24 cellular contexts compared by ENCODE assay signal in the genomic region with DNA sequence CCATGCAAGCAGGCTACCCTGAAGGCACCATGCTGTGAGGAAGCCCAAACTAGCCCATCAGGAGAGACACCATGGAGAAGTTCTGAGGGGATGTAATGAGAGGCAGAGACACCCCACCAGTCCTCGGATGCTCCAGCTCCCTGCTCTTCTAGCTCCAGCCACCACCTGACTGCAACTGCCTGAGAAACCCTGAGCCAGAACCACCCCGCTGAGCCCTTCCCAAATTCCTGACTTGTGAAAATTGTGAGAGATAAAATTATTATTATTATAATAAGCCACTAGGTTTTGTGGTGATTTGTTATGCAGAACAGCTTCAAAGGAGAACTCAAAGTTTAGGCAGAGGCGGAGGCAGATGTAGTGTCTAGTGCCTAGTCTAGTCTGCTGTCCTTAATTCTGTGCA.
DNase-seq lines count a peak whose midpoint lies in the region; ATAC-seq and TF ChIP-seq lines count a peak whose summit lies in the region.
"Had no signal": no experiment of that assay in that cellular context is flagged by ENCODE, and none has a peak within 500 bp of the region (broad histone marks: within the 10 kb centered on the region; RNA-seq: fewer than 3 reads in every experiment).

No MANE protein-coding gene starts in this region.

- H2AK9ac ChIP-seq in IMR-90 (replicated peaks; ENCODE audit: low read depth, low read length, poor library complexity), result no peak overlapping the region

- H4K8ac ChIP-seq in IMR-90 (ENCODE audit: low read depth in 2 of 2, low read length in 2 of 2), result peak overlapping the region; percentile 11 to 88; a peak in 2 of 4 replicates
- no peak overlapping the region for H4K8ac ChIP-seq in mesenchymal stem cell (ENCODE audit: low read length)

- H3K27ac ChIP-seq in GM23338 (ENCODE audit: low read depth), result no peak overlapping the region
- H3K27ac ChIP-seq in IMR-90 (ENCODE audit: insufficient read depth, low read length), result no peak overlapping the region
- H3K27ac ChIP-seq in mesenchymal stem cell (ENCODE audit: low read length, poor library complexity, severe bottlenecking), result peak overlapping the region; percentile 49
- H3K27ac ChIP-seq in brain microvascular endothelial cell, result no peak overlapping the region
- H3K27ac ChIP-seq: A549; BLaER1 treated with 17β-estradiol and CSF1 and Interleukin-3, amounts not matched to agents 10 nM and 100 nM; GM23248 had no signal

- H3K4me1 ChIP-seq in GM23338 (ENCODE audit: insufficient read depth) (peaks cover 12% of the 10 kb centered on the region; the same call in 1 of the 2 replicates), IMR-90 (ENCODE audit: control insufficient read depth, insufficient read depth, low read length) (peaks cover 26% of the 10 kb centered on the region), mesenchymal stem cell (ENCODE audit: control insufficient read depth, insufficient read depth, low read depth, low read length) (peaks cover 11% of the 10 kb centered on the region)
- H3K4me1 ChIP-seq: BE2C had no signal

- no peak overlapping the region for H3K4me3 Mint-ChIP-seq in GM23338
- H3K4me3 Mint-ChIP-seq in activated CD4-positive, alpha-beta memory T cell treated with anti-CD3 and anti-CD28 coated beads for 36 hours, result no peak overlapping the region
- H3K4me3 Mint-ChIP-seq: CD14-positive monocyte; CD4-positive, alpha-beta T cell; CD8-positive, alpha-beta memory T cell; H9; HFFc6 had no signal

- peak overlapping the region; percentile 94 for H3K4ac ChIP-seq in IMR-90 (ENCODE audit: low read depth, low read length)
- H3K4ac ChIP-seq in mesenchymal stem cell (ENCODE audit: low read depth in 1 of 2, low read length in 2 of 2), result peak overlapping the region; percentile 70 to 95

- H3K36me3 Mint-ChIP-seq in GM23338 (ENCODE audit: low read depth), result no peaks in the 10 kb centered on the region
- H3K36me3 Mint-ChIP-seq in activated CD4-positive, alpha-beta memory T cell treated with anti-CD3 and anti-CD28 coated beads for 36 hours, result no peaks in the 10 kb centered on the region
- H3K36me3 Mint-ChIP-seq: CD14-positive monocyte; CD8-positive, alpha-beta memory T cell had no signal

- peak overlapping the region; percentile 83 for H2AK5ac ChIP-seq in IMR-90 (ENCODE audit: low read depth, low read length)
- H2AK5ac ChIP-seq in mesenchymal stem cell (ENCODE audit: low read length, severe bottlenecking), result peak overlapping the region; percentile 92

- peak overlapping the region; percentile 93; the same call in 1 of the 2 replicates for H3K14ac ChIP-seq in IMR-90 (replicated peaks; ENCODE audit: low read depth, low read length)
- H3K14ac ChIP-seq in mesenchymal stem cell (ENCODE audit: low read length in 2 of 2), result peak overlapping the region in 1 of 2 experiments; percentile 68

- H2BK20ac ChIP-seq in IMR-90 (ENCODE audit: low read depth, low read length), result peak overlapping the region; percentile 100

- H4K91ac ChIP-seq in IMR-90 (ENCODE audit: insufficient read depth, low read depth, low read length), result peak overlapping the region; percentile 46; the same call in 1 of the 2 replicates
- peak overlapping the region; percentile 74 for H4K91ac ChIP-seq in mesenchymal stem cell (ENCODE audit: low read length)

- ATAC-seq in GM23338, result no peak
- ATAC-seq in IMR-90 (ENCODE audit: low read depth), result no peak
- ATAC-seq: A549, GM12878, HCT116 had no signal

- H3F3A ChIP-seq in GM23338 (replicated peaks; ENCODE audit: low read depth), result no peaks in the 10 kb centered on the region

- H2AFZ ChIP-seq in GM23338 (no peak overlapping the region), IMR-90 (replicated peaks; ENCODE audit: low read length, poor library complexity) (no peak overlapping the region), mesenchymal stem cell (ENCODE audit: low read depth, low read length) (no peak overlapping the region)

- no peaks in the 10 kb centered on the region for H3K9me3 ChIP-seq in IMR-90 (ENCODE audit: control insufficient read depth, insufficient read depth, low read length)
- H3K9me3 ChIP-seq in mesenchymal stem cell (ENCODE audit: control insufficient read depth, low read length), result peaks cover 6% of the 10 kb centered on the region
- H3K9me3 ChIP-seq: A549, BE2C had no signal

- POLR2A ChIA-PET in IMR-90 (lab: Charles Lee; ENCODE audit: unreplicated experiment), result no interaction called here
- POLR2A ChIA-PET in activated CD4-positive, alpha-beta memory T cell treated with anti-CD3 and anti-CD28 coated beads for 36 hours (lab: Charles Lee), result no interaction called here

- H3K79me1 ChIP-seq in IMR-90 (ENCODE audit: low read depth in 1 of 2, low read length in 2 of 2) (no peaks in the 10 kb centered on the region), mesenchymal stem cell (replicated peaks; ENCODE audit: low read length, poor library complexity, severe bottlenecking) (no peaks in the 10 kb centered on the region)

- no peaks in the 10 kb centered on the region; the same call in 2 of the 3 replicates for H3K9me3 Mint-ChIP-seq in GM23338
- no peaks in the 10 kb centered on the region for H3K9me3 Mint-ChIP-seq in activated CD4-positive, alpha-beta memory T cell treated with anti-CD3 and anti-CD28 coated beads for 36 hours
- H3K9me3 Mint-ChIP-seq: CD4-positive, alpha-beta T cell; CD8-positive, alpha-beta memory T cell; H9; HFFc6 had no signal

- BruUV-seq in IMR-90 (replicated peaks; lab: Mats Ljungman, UMichigan), result no TSS peak

- H3K9ac ChIP-seq in IMR-90 (ENCODE audit: low read depth, low read length) (no peak overlapping the region), mesenchymal stem cell (ENCODE audit: low read length) (no peak overlapping the region)
- H3K9ac ChIP-seq: BLaER1 treated with 17β-estradiol and CSF1 and Interleukin-3, amounts not matched to agents 10 nM and 100 nM; GM23248 had no signal

- no peak overlapping the region for H3K27ac Mint-ChIP-seq in GM23338
- no peak overlapping the region for H3K27ac Mint-ChIP-seq in activated CD4-positive, alpha-beta memory T cell treated with anti-CD3 and anti-CD28 coated beads for 36 hours
- H3K27ac Mint-ChIP-seq: CD4-positive, alpha-beta T cell; CD8-positive, alpha-beta memory T cell; H9 had no signal

- dilution Hi-C loops in IMR-90 (cut with HindIII; ENCODE audit: low sequenced_read_pairs, unreplicated experiment), result no loop called here

- H3K18ac ChIP-seq in IMR-90 (ENCODE audit: low read depth, low read length) (peak overlapping the region; percentile 49), mesenchymal stem cell (ENCODE audit: low read depth in 1 of 2, low read length in 2 of 2) (peak overlapping the region; percentile 77 to 93)

- H2BK5ac ChIP-seq in IMR-90 (ENCODE audit: low read depth, low read length, poor library complexity, severe bottlenecking) (no peak overlapping the region), mesenchymal stem cell (ENCODE audit: low read depth, low read length, poor library complexity, severe bottlenecking) (no peak overlapping the region)

- H4K20me1 ChIP-seq in GM23338 (replicated peaks; ENCODE audit: insufficient read depth) (no peaks in the 10 kb centered on the region), IMR-90 (ENCODE audit: insufficient read depth, low read length) (no peaks in the 10 kb centered on the region)
- H4K20me1 ChIP-seq: BLaER1 treated with 17β-estradiol and CSF1 and Interleukin-3, amounts not matched to agents 10 nM and 100 nM had no signal

- peaks cover 27% of the 10 kb centered on the region for H3K9me1 ChIP-seq in IMR-90 (ENCODE audit: insufficient read depth, low read length)

- H3K56ac ChIP-seq in IMR-90 (ENCODE audit: extremely low read depth, insufficient read depth, low read length), result no peak overlapping the region

- intact Hi-C loops in IMR-90 (cut with micrococcal nuclease), result no loop called here
- intact Hi-C loops in activated CD4-positive, alpha-beta memory T cell treated with anti-CD3 and anti-CD28 coated beads for 36 hours (cut with micrococcal nuclease), result no loop called here

- in situ Hi-C loops in IMR-90 (cut with MboI; ENCODE audit: low sequenced_read_pairs), result no loop called here
- in situ Hi-C loops in brain microvascular endothelial cell (cut with HindIII; ENCODE audit: low pct_ligation_motif_present, low sequenced_read_pairs), result no loop called here

- no peak for TF ChIP-seq RAD21 in IMR-90 (IDR thresholded peaks at IDR 0.05; ENCODE audit: low read length)

- H3K9me2 ChIP-seq in GM23338 (ENCODE audit: insufficient read depth), result no peaks in the 10 kb centered on the region

- CTCF ChIA-PET in IMR-90 (lab: Yijun Ruan, JAX), result interaction anchor here (0.6 kb wide), 1 partner anchor 421 kb away, joined by 3 read pairs; no protein-coding TSS in a partner anchor
- CTCF ChIA-PET in activated CD4-positive, alpha-beta memory T cell treated with anti-CD3 and anti-CD28 coated beads for 36 hours (lab: Charles Lee), result no interaction called here

- DNase-seq in GM23338 (ENCODE audit: low spot score) (no peak), IMR-90 (no peak), mesenchymal stem cell (no peak), NCI-H146 (lab: John Stamatoyannopoulos, UW) (no peak), brain microvascular endothelial cell (no peak)
- no peak for DNase-seq in activated CD4-positive, alpha-beta memory T cell treated with anti-CD3 and anti-CD28 coated beads for 36 hours
- DNase-seq: 8988T; ACHN; AML-193; BE2C; CD4-positive, alpha-beta T cell; CD8-positive, alpha-beta memory T cell; DMS 273 treated with DMSO at 0.1 percent for 48 hours; DMS79; EL; GDM1; GM23248; H9; HFFc6 had no signal

- H2BK120ac ChIP-seq in IMR-90 (ENCODE audit: low read depth, low read length) (peak overlapping the region; percentile 98), mesenchymal stem cell (ENCODE audit: low read depth, low read length) (peak overlapping the region; percentile 39)

- peak overlapping the region; percentile 37; the same call in 1 of the 2 replicates for H4K5ac ChIP-seq in IMR-90 (ENCODE audit: low read depth, low read length)

- H2BK15ac ChIP-seq in IMR-90 (ENCODE audit: low read depth, low read length) (peak overlapping the region; percentile 81; the same call in 2 of the 3 replicates), mesenchymal stem cell (ENCODE audit: low read depth, poor library complexity, severe bottlenecking) (no peak overlapping the region)

- H3K23ac ChIP-seq in IMR-90 (ENCODE audit: low read depth, low read length) (peak overlapping the region; percentile 28), mesenchymal stem cell (ENCODE audit: low read length in 2 of 2) (no peak overlapping the region)

- no peak for TF ChIP-seq CTCF in GM23338 (conservative IDR thresholded peaks at IDR 0.05; ENCODE audit: low read depth in 2 of 2)
- no peak for TF ChIP-seq CTCF in IMR-90 (conservative IDR thresholded peaks at IDR 0.05; ENCODE audit: low read depth, low read length)
- no peak for TF ChIP-seq CTCF in brain microvascular endothelial cell (IDR thresholded peaks at IDR 0.05; ENCODE audit: low read depth, low read length, missing control alignments)

- TF ChIP-seq POLR2A in IMR-90 (IDR thresholded peaks at IDR 0.05; ENCODE audit: low read depth, low read length), result no peak

- H2BK12ac ChIP-seq in mesenchymal stem cell (ENCODE audit: low read length in 2 of 2), result peak overlapping the region; percentile 84 to 99

- peaks cover 17% of the 10 kb centered on the region for H3K4me1 Mint-ChIP-seq in GM23338
- H3K4me1 Mint-ChIP-seq in activated CD4-positive, alpha-beta memory T cell treated with anti-CD3 and anti-CD28 coated beads for 36 hours (ENCODE audit: low read depth), result peaks cover 11% of the 10 kb centered on the region

- no peaks in the 10 kb centered on the region for H3K27me3 ChIP-seq in GM23338 (ENCODE audit: insufficient read depth)
- no peaks in the 10 kb centered on the region for H3K27me3 ChIP-seq in IMR-90 (ENCODE audit: control insufficient read depth, insufficient read depth, low read length)
- no peaks in the 10 kb centered on the region for H3K27me3 ChIP-seq in mesenchymal stem cell (ENCODE audit: control insufficient read depth in 1 of 2, insufficient read depth in 1 of 2, low read length in 2 of 2)
- no peaks in the 10 kb centered on the region for H3K27me3 ChIP-seq in brain microvascular endothelial cell (replicated peaks)
- H3K27me3 ChIP-seq: BE2C; BLaER1 treated with 17β-estradiol and CSF1 and Interleukin-3, amounts not matched to agents 10 nM and 100 nM had no signal

- H3K4me2 ChIP-seq in GM23338, result no peak overlapping the region
- H3K4me2 ChIP-seq in IMR-90 (ENCODE audit: low read depth, low read length), result no peak overlapping the region
- H3K4me2 ChIP-seq in mesenchymal stem cell (ENCODE audit: low read length, poor library complexity, severe bottlenecking), result no peak overlapping the region
- H3K4me2 ChIP-seq: A549 had no signal

- H3K36me3 ChIP-seq in GM23338 (ENCODE audit: insufficient read depth), result no peaks in the 10 kb centered on the region
- H3K36me3 ChIP-seq in IMR-90 (ENCODE audit: control insufficient read depth, insufficient read depth, low read length), result no peaks in the 10 kb centered on the region
- no peaks in the 10 kb centered on the region for H3K36me3 ChIP-seq in mesenchymal stem cell (ENCODE audit: control insufficient read depth in 1 of 2, insufficient read depth in 2 of 2, low read depth in 1 of 2, low read length in 2 of 2)
- no peaks in the 10 kb centered on the region for H3K36me3 ChIP-seq in brain microvascular endothelial cell (replicated peaks)
- H3K36me3 ChIP-seq: BE2C; BLaER1 treated with 17β-estradiol and CSF1 and Interleukin-3, amounts not matched to agents 10 nM and 100 nM had no signal

- WGBS in IMR-90 (ENCODE audit: extremely low coverage in 2 of 2, insufficient read length in 1 of 2), 2 experiments, result 100% methylated on average over 1 of the region's 3 CpGs; no CpG with 5 or more reads in 1 of the 2 experiments
- 89% methylated on average over 1 of the region's 3 CpGs for WGBS in mesenchymal stem cell

- H3K4me3 ChIP-seq in GM23338 (no peak overlapping the region), IMR-90 (ENCODE audit: insufficient read depth, low read depth, low read length) (no peak overlapping the region), mesenchymal stem cell (ENCODE audit: insufficient read depth in 1 of 2, low read depth in 1 of 2, low read length in 2 of 2) (no peak overlapping the region), brain microvascular endothelial cell (ENCODE audit: low read depth, low read length) (no peak overlapping the region)
- H3K4me3 ChIP-seq: A549; BLaER1 treated with 17β-estradiol and CSF1 and Interleukin-3, amounts not matched to agents 10 nM and 100 nM; GM12878; GM23248 had no signal

- H3K27me3 Mint-ChIP-seq in GM23338 (ENCODE audit: insufficient read depth, low read depth, poor library complexity), result peaks cover 3% of the 10 kb centered on the region
- H3K27me3 Mint-ChIP-seq in activated CD4-positive, alpha-beta memory T cell treated with anti-CD3 and anti-CD28 coated beads for 36 hours, result no peaks in the 10 kb centered on the region

- no peaks in the 10 kb centered on the region for H3K79me2 ChIP-seq in GM23338 (replicated peaks; ENCODE audit: insufficient read depth)
